In the genomic region with DNA sequence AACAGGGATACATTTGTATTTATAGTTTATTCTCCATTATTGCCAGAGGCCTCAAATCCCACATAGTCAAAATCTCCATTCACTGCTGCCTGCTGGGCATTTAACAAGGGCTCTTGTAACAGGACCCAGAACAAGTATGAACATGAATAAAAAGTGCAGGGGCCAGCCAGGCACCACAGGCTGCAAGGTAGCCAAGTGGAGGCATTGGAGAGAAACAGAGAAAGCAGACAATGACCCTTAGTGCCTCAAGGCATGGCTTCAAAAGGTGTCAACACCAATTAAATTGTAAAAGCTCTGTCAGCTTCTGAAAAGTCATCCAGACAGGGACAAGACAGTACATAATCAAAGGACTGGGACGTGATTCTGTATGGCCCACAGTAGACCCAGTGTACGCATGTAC, we compare ENCODE assay signal across 14 cellular contexts.
DNase-seq lines count a peak whose midpoint lies in the region; ATAC-seq and TF ChIP-seq lines count a peak whose summit lies in the region.
"Had no signal": no experiment of that assay in that cellular context is flagged by ENCODE, and none has a peak within 500 bp of the region (broad histone marks: within the 10 kb centered on the region; RNA-seq: fewer than 3 reads in every experiment).

No MANE protein-coding gene starts in this region.

- H3K4me3 ChIP-seq in epithelial cell of esophagus (ENCODE audit: low read length) = no peak overlapping the region

- no peak for TF ChIP-seq CTCF in epithelial cell of esophagus (IDR thresholded peaks at IDR 0.05; ENCODE audit: insufficient read depth, low read depth, low read length, missing control alignments)

- peak; percentile 88 for DNase-seq in ELF-1 (ENCODE audit: low read depth, low spot score)
- DNase-seq in NCI-H146 (lab: John Stamatoyannopoulos, UW) = peak; percentile 78
- DNase-seq in NCI-H748 (lab: John Stamatoyannopoulos, UW; ENCODE audit: unreplicated experiment) = peak; percentile 51
- peak; percentile 20 for DNase-seq in epithelial cell of esophagus (ENCODE audit: low read depth)
- no peak for DNase-seq in DMS 273 treated with DMSO at 0.1 percent for 48 hours (lab: John Stamatoyannopoulos, UW)
- DNase-seq in NAMALWA (ENCODE audit: low spot score) = no peak
- no peak for DNase-seq in T-helper 2 cell
- DNase-seq: COR-L47, KBM-7, NCI-H1436 treated with DMSO at 0.1 percent for 48 hours, NCI-H524 treated with DMSO at 0.1 percent for 48 hours, SK-N-SH had no signal

- ATAC-seq in HG03460 (IDR thresholded peaks at IDR 0.05; ENCODE audit: unreplicated experiment) = no peak
- ATAC-seq: Right ventricle myocardium inferior had no signal

Comparison
In these comparisons a context has a peak if more than half of its experiments do, and no peak if none do; other contexts are left out.
1. DNase-seq: peak in ELF-1 (single experiment), NCI-H146 (single experiment), NCI-H748 (single experiment) and epithelial cell of esophagus (single experiment); none in DMS 273 treated with DMSO at 0.1 percent for 48 hours (single experiment), NAMALWA (single experiment) and T-helper 2 cell (0 of 5).